Comparison of ENCODE assay signal across 11 cellular contexts in genomic region chr11:43988040-43988793, GRCh38. TPM values are rescaled to one million over a fixed set of nuclear protein-coding genes. Genes with fewer than 3 reads are reported as not detected.
DNase-seq lines count a peak whose midpoint lies in the region; ATAC-seq and TF ChIP-seq lines count a peak whose summit lies in the region.
"Had no signal": no experiment of that assay in that cellular context is flagged by ENCODE, and none has a peak within 500 bp of the region (broad histone marks: within the 10 kb centered on the region; RNA-seq: fewer than 3 reads in every experiment).

No MANE protein-coding gene starts in this region.

- H3K27ac ChIP-seq in heart right ventricle = peak overlapping the region; percentile 25 to 88 (median 81)
- peak overlapping the region; percentile 59 to 78 (median 69) for H3K27ac ChIP-seq in esophagus muscularis mucosa (replicated peaks in 1 of 4)

- no peaks in the 10 kb centered on the region for H3K9me3 ChIP-seq in heart right ventricle
- no peaks in the 10 kb centered on the region for H3K9me3 ChIP-seq in esophagus muscularis mucosa

- H3K4me3 ChIP-seq in heart right ventricle (no peak overlapping the region), esophagus muscularis mucosa (no peak overlapping the region)

- H3K27me3 ChIP-seq in heart right ventricle = no peaks in the 10 kb centered on the region
- no peaks in the 10 kb centered on the region for H3K27me3 ChIP-seq in esophagus muscularis mucosa

- peaks cover 82% of the 10 kb centered on the region for H3K4me1 Mint-ChIP-seq in nephron progenitor cell
- H3K4me1 Mint-ChIP-seq: memory B cell had no signal

- H3K36me3 Mint-ChIP-seq in nephron progenitor cell (ENCODE audit: low read depth) = no peaks in the 10 kb centered on the region
- H3K36me3 Mint-ChIP-seq: memory B cell had no signal

- TF ChIP-seq POLR2A in esophagus muscularis mucosa (IDR thresholded peaks at IDR 0.05; ENCODE audit: low read depth) = no peak

- TF ChIP-seq CTCF in heart right ventricle (IDR thresholded peaks at IDR 0.05) (peak in 7 of 9 donors; percentile 6 to 54 (median 34)), esophagus muscularis mucosa (IDR thresholded peaks at IDR 0.05) (peak in 1 of 3 experiments; percentile 30), nephron progenitor cell (IDR thresholded peaks at IDR 0.05) (no peak)

- peaks cover 34 to 79% (median 75%) of the 10 kb centered on the region in 9 donors for H3K4me1 ChIP-seq in heart right ventricle
- H3K4me1 ChIP-seq in esophagus muscularis mucosa = peaks cover 42 to 62% (median 60%) of the 10 kb centered on the region in 4 donors

- H3K36me3 ChIP-seq in heart right ventricle (no peaks in the 10 kb centered on the region), esophagus muscularis mucosa (no peaks in the 10 kb centered on the region)

- H3K27me3 Mint-ChIP-seq in nephron progenitor cell (ENCODE audit: low read depth, poor library complexity) = peaks cover 19% of the 10 kb centered on the region

- peak overlapping the region; percentile 42 for H3K4me3 Mint-ChIP-seq in nephron progenitor cell
- H3K4me3 Mint-ChIP-seq: memory B cell had no signal

- peak in 3 of 8 donors; percentile 1 to 5 (median 1) for ATAC-seq in heart right ventricle
- no peak for ATAC-seq in left ventricle myocardium superior
- no peak for ATAC-seq in GM21529 (IDR thresholded peaks at IDR 0.05; ENCODE audit: unreplicated experiment)
- no peak for ATAC-seq in left lobe of liver
- ATAC-seq in HG02610 (IDR thresholded peaks at IDR 0.05; ENCODE audit: unreplicated experiment) = no peak

- peak overlapping the region; percentile 25 for H3K27ac Mint-ChIP-seq in nephron progenitor cell
- H3K27ac Mint-ChIP-seq: memory B cell had no signal

- DNase-seq in heart right ventricle = no peak
- no peak for DNase-seq in left ventricle myocardium superior
- DNase-seq in esophagus muscularis mucosa (ENCODE audit: extremely low spot score) = no peak
- no peak for DNase-seq in nephron progenitor cell
- DNase-seq in stimulated activated CD4-positive, alpha-beta T cell treated with anti-CD3 and anti-CD28 coated beads, Interleukin-2, amount 100 ng/mL, for 48 hours = no peak
- DNase-seq in left lobe of liver (ENCODE audit: low spot score) = no peak
- DNase-seq: effector CD8-positive, alpha-beta T cell; NCI-H2029 treated with DMSO at 0.1 percent for 48 hours had no signal

- no peak for TF ChIP-seq EP300 in esophagus muscularis mucosa (IDR thresholded peaks at IDR 0.05)

- no peaks in the 10 kb centered on the region for H3K9me3 Mint-ChIP-seq in nephron progenitor cell
- H3K9me3 Mint-ChIP-seq: memory B cell had no signal

- intact Hi-C loops in heart right ventricle (cut with DNase I) = loop anchor here in 6 of 10 donors (2.0 to 5.0 kb wide), 7 partner anchors 41 to 96 kb away; partner anchors contain the start of gene C11orf96 (in 3 of the 6)
- intact Hi-C loops in left ventricle myocardium superior (cut with micrococcal nuclease) = no loop called here
- intact Hi-C loops in esophagus muscularis mucosa (cut with DNase I) = loop anchor here (5.0 kb wide), 1 partner anchor 49 kb away; no protein-coding TSS in a partner anchor

- 49 to 55% methylated on average over 13 of the region's 13 CpGs for WGBS in heart right ventricle, 2 donors
- 67% methylated on average over 13 of the region's 13 CpGs for WGBS in esophagus muscularis mucosa

RNA-seq across cellular contexts. Expression of gene C11orf96, which starts 45.8 kb away (rescaled TPM):
- 10 to 100 TPM in 8 of 10 donors, 1 to 10 TPM in 2; 8.4 to 64.9 (median 25.7) TPM for total RNA-seq in heart right ventricle
- 10 to 100 TPM; 24.1 to 37.7 TPM for polyA plus RNA-seq in heart right ventricle
- total RNA-seq in left ventricle myocardium superior = 16.1 TPM
- total RNA-seq in esophagus muscularis mucosa = 100 to 1,000 TPM in 1 of 4 donors, 10 to 100 TPM in 3; 23.3 to 645 (median 96.5) TPM
- total RNA-seq in left lobe of liver = 10.3 TPM

RNA-seq across cellular contexts. Expression of gene ACCSL, which starts 59.6 kb away (rescaled TPM):
- not detected for total RNA-seq in heart right ventricle
- polyA plus RNA-seq in heart right ventricle = not detected
- not detected for total RNA-seq in left ventricle myocardium superior
- total RNA-seq in esophagus muscularis mucosa = not detected
- not detected for total RNA-seq in left lobe of liver
